In genomic region chr6:111784423-111784822, GRCh38 we compare ENCODE assay signal across 12 cellular contexts.
A peak's percentile ranks its signal among the peaks of the same experiment; 100 is the strongest.
DNase-seq lines count a peak whose midpoint lies in the region; ATAC-seq and TF ChIP-seq lines count a peak whose summit lies in the region.
"Had no signal": no experiment of that assay in that cellular context is flagged by ENCODE, and none has a peak within 500 bp of the region (broad histone marks: within the 10 kb centered on the region; RNA-seq: fewer than 3 reads in every experiment).

No MANE protein-coding gene starts in this region.

- CTCF ChIA-PET in activated CD4-positive, alpha-beta T cell treated with anti-CD3 and anti-CD28 coated beads, Interleukin-2, amount 10 ng/mL, durations not matched to agents 7 days and 5 days (lab: Charles Lee): interaction anchor here (0.6 to 1.3 kb wide), 6 partner anchors 9 to 204 kb away, joined by 3 to 8 read pairs (median 3); no protein-coding TSS in a partner anchor

- POLR2A ChIA-PET in activated CD4-positive, alpha-beta T cell treated with anti-CD3 and anti-CD28 coated beads, Interleukin-2, amount 10 ng/mL, durations not matched to agents 7 days and 5 days (lab: Charles Lee): interaction anchor here (0.7 kb wide), 1 partner anchor 250 kb away, joined by 3 read pairs; no protein-coding TSS in a partner anchor

- peaks cover 3% of the 10 kb centered on the region for H3K9me3 Mint-ChIP-seq in activated CD4-positive, alpha-beta T cell treated with anti-CD3 and anti-CD28 coated beads, Interleukin-2, amount 10 ng/mL, durations not matched to agents 7 days and 5 days
- H3K9me3 Mint-ChIP-seq in activated CD4-positive, alpha-beta T cell treated with anti-CD3 and anti-CD28 coated beads, Interleukin-2, amount 10 ng/mL, durations not matched to agents 24 days and 14 days: no peaks in the 10 kb centered on the region
- no peaks in the 10 kb centered on the region for H3K9me3 Mint-ChIP-seq in nephron
- H3K9me3 Mint-ChIP-seq: T-helper 1 cell treated with Interleukin-12 subunit alpha and Interleukin-12 subunit beta and Interleukin-4 antibody, amounts not matched to agents 30 μg/mL and 1 μg/mL, for 36 hours had no signal

- H3K36me3 Mint-ChIP-seq in activated CD4-positive, alpha-beta T cell treated with anti-CD3 and anti-CD28 coated beads, Interleukin-2, amount 10 ng/mL, durations not matched to agents 7 days and 5 days (ENCODE audit: low read depth): peaks cover 39% of the 10 kb centered on the region
- peaks cover 48% of the 10 kb centered on the region for H3K36me3 Mint-ChIP-seq in activated CD4-positive, alpha-beta T cell treated with anti-CD3 and anti-CD28 coated beads, Interleukin-2, amount 10 ng/mL, durations not matched to agents 24 days and 14 days (ENCODE audit: low read depth)
- peaks cover 18% of the 10 kb centered on the region for H3K36me3 Mint-ChIP-seq in nephron (ENCODE audit: low read depth)

- H3K27me3 Mint-ChIP-seq in activated CD4-positive, alpha-beta T cell treated with anti-CD3 and anti-CD28 coated beads, Interleukin-2, amount 10 ng/mL, durations not matched to agents 7 days and 5 days: no peaks in the 10 kb centered on the region
- no peaks in the 10 kb centered on the region for H3K27me3 Mint-ChIP-seq in activated CD4-positive, alpha-beta T cell treated with anti-CD3 and anti-CD28 coated beads, Interleukin-2, amount 10 ng/mL, durations not matched to agents 24 days and 14 days
- no peaks in the 10 kb centered on the region for H3K27me3 Mint-ChIP-seq in nephron (ENCODE audit: low read depth)

- intact Hi-C loops in activated CD4-positive, alpha-beta T cell treated with anti-CD3 and anti-CD28 coated beads, Interleukin-2, amount 10 ng/mL, durations not matched to agents 24 days and 14 days (cut with micrococcal nuclease): no loop called here

- TF ChIP-seq CTCF in nephron (IDR thresholded peaks at IDR 0.05; ENCODE audit: unreplicated experiment in 3 of 3): no peak

- DNase-seq in activated CD4-positive, alpha-beta T cell treated with anti-CD3 and anti-CD28 coated beads, Interleukin-2, amount 10 ng/mL, durations not matched to agents 7 days and 5 days: no peak
- no peak for DNase-seq in activated CD4-positive, alpha-beta T cell treated with anti-CD3 and anti-CD28 coated beads, Interleukin-2, amount 10 ng/mL, durations not matched to agents 24 days and 14 days
- peak; percentile 82 for DNase-seq in NCI-H2171 (lab: John Stamatoyannopoulos, UW)
- peak; percentile 87 for DNase-seq in dermis blood vessel endothelial cell
- DNase-seq in activated CD4-positive, CD25-positive, alpha-beta regulatory T cell (lab: John Stamatoyannopoulos, UW): no peak
- DNase-seq: ACHN, mesendoderm, NCI-H510A treated with DMSO at 0.1 percent for 48 hours had no signal

- no peak overlapping the region for H3K4me3 Mint-ChIP-seq in activated CD4-positive, alpha-beta T cell treated with anti-CD3 and anti-CD28 coated beads, Interleukin-2, amount 10 ng/mL, durations not matched to agents 7 days and 5 days
- no peak overlapping the region for H3K4me3 Mint-ChIP-seq in activated CD4-positive, alpha-beta T cell treated with anti-CD3 and anti-CD28 coated beads, Interleukin-2, amount 10 ng/mL, durations not matched to agents 24 days and 14 days
- no peak overlapping the region for H3K4me3 Mint-ChIP-seq in nephron
- H3K4me3 Mint-ChIP-seq: T-helper 1 cell treated with Interleukin-12 subunit alpha and Interleukin-12 subunit beta and Interleukin-4 antibody, amounts not matched to agents 30 μg/mL and 1 μg/mL, for 36 hours had no signal

- ATAC-seq in HG03571 (IDR thresholded peaks at IDR 0.05; ENCODE audit: unreplicated experiment) (no peak), HG02981 (IDR thresholded peaks at IDR 0.05; ENCODE audit: unreplicated experiment) (no peak)

- peak overlapping the region; percentile 21 for H3K27ac Mint-ChIP-seq in activated CD4-positive, alpha-beta T cell treated with anti-CD3 and anti-CD28 coated beads, Interleukin-2, amount 10 ng/mL, durations not matched to agents 7 days and 5 days
- H3K27ac Mint-ChIP-seq in activated CD4-positive, alpha-beta T cell treated with anti-CD3 and anti-CD28 coated beads, Interleukin-2, amount 10 ng/mL, durations not matched to agents 24 days and 14 days: no peak overlapping the region
- peak overlapping the region; percentile 13 to 53 (median 46) for H3K27ac Mint-ChIP-seq in nephron
- H3K27ac Mint-ChIP-seq: T-helper 1 cell treated with Interleukin-12 subunit alpha and Interleukin-12 subunit beta and Interleukin-4 antibody, amounts not matched to agents 30 μg/mL and 1 μg/mL, for 36 hours had no signal

- peaks cover 57% of the 10 kb centered on the region for H3K4me1 Mint-ChIP-seq in activated CD4-positive, alpha-beta T cell treated with anti-CD3 and anti-CD28 coated beads, Interleukin-2, amount 10 ng/mL, durations not matched to agents 7 days and 5 days
- H3K4me1 Mint-ChIP-seq in activated CD4-positive, alpha-beta T cell treated with anti-CD3 and anti-CD28 coated beads, Interleukin-2, amount 10 ng/mL, durations not matched to agents 24 days and 14 days: peaks cover 51% of the 10 kb centered on the region
- peaks cover 51% of the 10 kb centered on the region for H3K4me1 Mint-ChIP-seq in nephron

Comparison
In these comparisons a context has a peak if more than half of its experiments do, and no peak if none do; other contexts are left out.
1. DNase-seq: peak in NCI-H2171 (single experiment) and dermis blood vessel endothelial cell (single experiment); none in activated CD4-positive, alpha-beta T cell treated with anti-CD3 and anti-CD28 coated beads, Interleukin-2, amount 10 ng/mL, durations not matched to agents 7 days and 5 days (single experiment), activated CD4-positive, alpha-beta T cell treated with anti-CD3 and anti-CD28 coated beads, Interleukin-2, amount 10 ng/mL, durations not matched to agents 24 days and 14 days (single experiment) and activated CD4-positive, CD25-positive, alpha-beta regulatory T cell (0 of 4).